Comparison of ENCODE assay signal across 29 cellular contexts in the genomic region with DNA sequence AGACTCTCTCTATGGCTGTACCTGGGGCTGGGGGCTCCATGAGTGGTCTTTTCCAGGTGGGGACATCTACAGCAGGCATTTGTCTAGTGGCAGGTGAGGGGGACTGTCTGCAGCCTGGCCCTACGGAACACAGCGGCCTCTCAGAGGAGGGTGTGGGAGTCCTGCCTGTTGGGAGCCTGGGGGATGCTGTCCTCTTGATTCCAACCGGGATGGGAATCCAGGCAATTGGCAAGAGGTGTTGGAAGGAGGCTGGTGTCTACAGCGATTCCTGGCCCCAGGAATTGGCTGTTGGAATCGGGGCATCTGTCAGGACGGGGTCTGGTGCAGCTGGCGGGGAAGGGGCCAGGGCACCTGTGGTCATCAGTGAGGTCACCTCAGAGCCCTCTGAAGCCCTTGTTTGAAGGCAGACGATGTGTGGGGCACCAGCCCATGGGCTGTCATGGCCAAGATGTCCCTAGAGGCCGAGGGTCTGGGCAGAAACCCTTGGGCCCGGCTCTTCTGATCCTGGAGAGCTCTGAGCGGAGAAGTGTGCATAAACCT.
"Had no signal": no experiment of that assay in that cellular context is flagged by ENCODE, and none has a peak within 500 bp of the region (broad histone marks: within the 10 kb centered on the region; RNA-seq: fewer than 3 reads in every experiment).

No MANE protein-coding gene starts in this region.

- H3K27me3 Mint-ChIP-seq: stimulated activated naive CD8-positive, alpha-beta T cell treated with anti-CD3 and anti-CD28 coated beads, Interleukin-15, Interleukin-2, amounts not matched to agents 100 ng/mL and 50 ng/mL, for 24 hours; type B pancreatic cell had no signal

- H3K4me3 Mint-ChIP-seq: activated CD4-positive, alpha-beta memory T cell treated with anti-CD3 and anti-CD28 coated beads for 36 hours; activated CD4-positive, alpha-beta T cell treated with anti-CD3 and anti-CD28 coated beads, Interleukin-2, amount 10 ng/mL, durations not matched to agents 24 days and 14 days; activated naive CD4-positive, alpha-beta T cell treated with anti-CD3 and anti-CD28 coated beads, Interleukin-2, amount 50 U/mL, for 24 hours; activated naive CD8-positive, alpha-beta T cell treated with anti-CD3 and anti-CD28 coated beads, Interleukin-2, amount 50 U/mL, for 24 hours; central memory CD8-positive, alpha-beta T cell; naive thymus-derived CD4-positive, alpha-beta T cell; stimulated activated naive CD8-positive, alpha-beta T cell treated with anti-CD3 and anti-CD28 coated beads, Interleukin-15, Interleukin-2, amounts not matched to agents 100 ng/mL and 50 ng/mL, for 24 hours; T-helper 17 cell; type B pancreatic cell had no signal

- H3K4me1 ChIP-seq: breast epithelium, esophagus squamous epithelium, gastrocnemius medialis, prostate gland, vagina had no signal

- DNase-seq: activated CD4-positive, alpha-beta memory T cell treated with anti-CD3 and anti-CD28 coated beads for 36 hours; activated CD4-positive, alpha-beta T cell treated with anti-CD3 and anti-CD28 coated beads, Interleukin-2, amount 10 ng/mL, durations not matched to agents 24 days and 14 days; activated CD4-positive, CD25-positive, alpha-beta regulatory T cell treated with anti-CD3 and anti-CD28 coated beads, Interleukin-2, amount 50 U/mL, for 72 hours; activated CD8-positive, alpha-beta memory T cell treated with anti-CD3 and anti-CD28 coated beads, Interleukin-2, amount 50 U/mL, for 4 hours; activated naive CD8-positive, alpha-beta T cell treated with anti-CD3 and anti-CD28 coated beads, Interleukin-2, amount 50 U/mL, for 24 hours; activated T-cell treated with anti-CD3 and anti-CD28 coated beads, Interleukin-2, amount 50 U/mL, for 1 hour; amygdala; dermis blood vessel endothelial cell; effector CD4-positive, alpha-beta T cell; esophagus squamous epithelium; gastrocnemius medialis; hippocampal formation; naive thymus-derived CD4-positive, alpha-beta T cell; ovary; stimulated activated CD4-positive, alpha-beta T cell treated with anti-CD3 and anti-CD28 coated beads, Interleukin-2, amount 100 ng/mL, for 48 hours; T-helper 17 cell; T1000; WERI-Rb-1 had no signal

- H3K9me3 Mint-ChIP-seq: activated CD4-positive, alpha-beta T cell treated with anti-CD3 and anti-CD28 coated beads, Interleukin-2, amount 10 ng/mL, durations not matched to agents 24 days and 14 days; activated naive CD4-positive, alpha-beta T cell treated with anti-CD3 and anti-CD28 coated beads, Interleukin-2, amount 50 U/mL, for 24 hours; activated naive CD8-positive, alpha-beta T cell treated with anti-CD3 and anti-CD28 coated beads, Interleukin-2, amount 50 U/mL, for 24 hours; central memory CD8-positive, alpha-beta T cell had no signal

- H3K27ac Mint-ChIP-seq: activated CD4-positive, alpha-beta memory T cell treated with anti-CD3 and anti-CD28 coated beads for 36 hours; activated CD4-positive, alpha-beta T cell treated with anti-CD3 and anti-CD28 coated beads, Interleukin-2, amount 10 ng/mL, durations not matched to agents 24 days and 14 days; activated naive CD4-positive, alpha-beta T cell treated with anti-CD3 and anti-CD28 coated beads, Interleukin-2, amount 50 U/mL, for 24 hours; activated naive CD8-positive, alpha-beta T cell treated with anti-CD3 and anti-CD28 coated beads, Interleukin-2, amount 50 U/mL, for 24 hours; naive thymus-derived CD4-positive, alpha-beta T cell; stimulated activated naive CD8-positive, alpha-beta T cell treated with anti-CD3 and anti-CD28 coated beads, Interleukin-15, Interleukin-2, amounts not matched to agents 100 ng/mL and 50 ng/mL, for 24 hours; T-helper 17 cell; type B pancreatic cell had no signal

- H3K36me3 ChIP-seq: breast epithelium, esophagus squamous epithelium, gastrocnemius medialis, ovary, prostate gland, thoracic aorta, vagina, WERI-Rb-1 had no signal

- ATAC-seq: activated naive CD8-positive, alpha-beta T cell treated with anti-CD3 and anti-CD28 coated beads, Interleukin-2, amount 50 U/mL, for 24 hours; gastrocnemius medialis; naive thymus-derived CD4-positive, alpha-beta T cell; SK-N-SH treated with all-trans-retinoic acid at 6 μM for 48 hours; T-helper 17 cell had no signal

- H3K9me3 ChIP-seq: esophagus squamous epithelium, gastrocnemius medialis, prostate gland, thoracic aorta, vagina had no signal

- H3K4me1 Mint-ChIP-seq: activated CD4-positive, alpha-beta T cell treated with anti-CD3 and anti-CD28 coated beads, Interleukin-2, amount 10 ng/mL, durations not matched to agents 24 days and 14 days; activated naive CD4-positive, alpha-beta T cell treated with anti-CD3 and anti-CD28 coated beads, Interleukin-2, amount 50 U/mL, for 24 hours; central memory CD8-positive, alpha-beta T cell had no signal

- H3K27me3 ChIP-seq: breast epithelium, gastrocnemius medialis, ovary, vagina had no signal

- H3K27ac ChIP-seq: breast epithelium, epithelial cell of prostate, esophagus squamous epithelium, gastrocnemius medialis, ovary, prostate gland, thoracic aorta, vagina, WERI-Rb-1 had no signal

- H3K36me3 Mint-ChIP-seq: type B pancreatic cell had no signal

- H3K4me3 ChIP-seq: breast epithelium, esophagus squamous epithelium, gastrocnemius medialis, lung, ovary, prostate gland, thoracic aorta, vagina had no signal
